Comparison of ENCODE assay signal across 8 cellular contexts in genomic region chr22:46367707-46368191, GRCh38. TPM values are rescaled to one million over a fixed set of nuclear protein-coding genes. Genes with fewer than 3 reads are reported as not detected.
DNase-seq lines count a peak whose midpoint lies in the region; ATAC-seq and TF ChIP-seq lines count a peak whose summit lies in the region.

No MANE protein-coding gene starts in this region.

- no peak overlapping the region for H3K4me3 ChIP-seq in CD8-positive, alpha-beta memory T cell (ENCODE audit: low read length)
- no peak overlapping the region for H3K4me3 ChIP-seq in skeletal muscle cell (ENCODE audit: low read depth, low read length)

- H3K27ac ChIP-seq in CD8-positive, alpha-beta memory T cell (ENCODE audit: low read depth, low read length), result no peak overlapping the region

- H3K27me3 Mint-ChIP-seq in CD8-positive, alpha-beta memory T cell, result peaks cover 0 to 10% of the 10 kb centered on the region in 2 donors
- H3K27me3 Mint-ChIP-seq in glutamatergic neuron (ENCODE audit: unreplicated experiment), result peaks cover 6% of the 10 kb centered on the region

- H3K27me3 ChIP-seq in CD8-positive, alpha-beta memory T cell (ENCODE audit: insufficient read depth, low read length, poor library complexity, severe bottlenecking), result no peaks in the 10 kb centered on the region

- no peaks in the 10 kb centered on the region for H3K36me3 Mint-ChIP-seq in CD8-positive, alpha-beta memory T cell
- no peaks in the 10 kb centered on the region for H3K36me3 Mint-ChIP-seq in glutamatergic neuron (ENCODE audit: unreplicated experiment)

- CTCF ChIA-PET in CD8-positive, alpha-beta memory T cell (lab: Charles Lee), result interaction anchor here (0.7 to 3.1 kb wide), 23 partner anchors 9 to 196 kb away, joined by 3 to 46 read pairs (median 4); no protein-coding TSS in a partner anchor

- peak overlapping the region in 5 of 7 donors; percentile 11 to 83 (median 67) for H3K4me3 Mint-ChIP-seq in CD8-positive, alpha-beta memory T cell
- H3K4me3 Mint-ChIP-seq in glutamatergic neuron (ENCODE audit: unreplicated experiment), result no peak overlapping the region

- H3K4me1 Mint-ChIP-seq in CD8-positive, alpha-beta memory T cell, result peaks cover 32 to 40% (median 33%) of the 10 kb centered on the region in 3 donors
- H3K4me1 Mint-ChIP-seq in glutamatergic neuron (ENCODE audit: low read depth, unreplicated experiment), result no peaks in the 10 kb centered on the region

- H3K27ac Mint-ChIP-seq in CD8-positive, alpha-beta memory T cell, result peak overlapping the region in 4 of 8 donors; percentile 53 to 90 (median 82)
- no peak overlapping the region for H3K27ac Mint-ChIP-seq in glutamatergic neuron (ENCODE audit: unreplicated experiment)

- H3K9me3 ChIP-seq in CD8-positive, alpha-beta memory T cell (ENCODE audit: low read length), result no peaks in the 10 kb centered on the region

- no peaks in the 10 kb centered on the region for H3K36me3 ChIP-seq in CD8-positive, alpha-beta memory T cell (ENCODE audit: insufficient read depth, low read length)

- peak; percentile 71 for TF ChIP-seq CTCF in glutamatergic neuron (IDR thresholded peaks at IDR 0.05; ENCODE audit: partially characterized antibody, unreplicated experiment)

- POLR2A ChIA-PET in CD8-positive, alpha-beta memory T cell (lab: Charles Lee), result no interaction called here

- DNase-seq in CD8-positive, alpha-beta memory T cell, result peak; percentile 58 to 78 (median 67)
- DNase-seq in HuH-7 (ENCODE audit: low spot score) (peak; percentile 98), SHP77 treated with DMSO at 0.1 percent for 48 hours (lab: John Stamatoyannopoulos, UW) (peak; percentile 77), glutamatergic neuron (peak; percentile 82), skeletal muscle cell (ENCODE audit: low read depth) (peak; percentile 1)
- DNase-seq in activated gamma-delta T cell treated with anti-CD3 and anti-CD28 coated beads, Interleukin-2, amount 50 U/mL, for 16 hours (ENCODE audit: low read depth), result peak; percentile 45

- no peak for ATAC-seq in GM21717 (IDR thresholded peaks at IDR 0.05; ENCODE audit: unreplicated experiment)
- ATAC-seq in GM18520 (IDR thresholded peaks at IDR 0.05; ENCODE audit: unreplicated experiment), result no peak

- no peaks in the 10 kb centered on the region for H3K9me3 Mint-ChIP-seq in CD8-positive, alpha-beta memory T cell
- no peaks in the 10 kb centered on the region for H3K9me3 Mint-ChIP-seq in glutamatergic neuron (ENCODE audit: unreplicated experiment)

- peaks cover 30% of the 10 kb centered on the region for H3K4me1 ChIP-seq in CD8-positive, alpha-beta memory T cell (ENCODE audit: insufficient read depth, low read length)

RNA-seq across cellular contexts. Expression of gene TRMU, which starts 32.2 kb away (rescaled TPM):
- 10 to 100 TPM; 68.9 to 69.5 TPM for total RNA-seq in CD8-positive, alpha-beta memory T cell
- 13.3 TPM for polyA plus RNA-seq in CD8-positive, alpha-beta memory T cell
- total RNA-seq in glutamatergic neuron (ENCODE audit: unreplicated experiment), result 60.8 TPM

Comparison
In these comparisons a context has a peak if more than half of its experiments do, and no peak if none do; other contexts are left out.
1. DNase-seq: peak in every context shown above with its lines; median percentile 98 in HuH-7; 82 in glutamatergic neuron; 77 in SHP77 treated with DMSO at 0.1 percent for 48 hours; 67 in CD8-positive, alpha-beta memory T cell; 45 in activated gamma-delta T cell treated with anti-CD3 and anti-CD28 coated beads, Interleukin-2, amount 50 U/mL, for 16 hours; 1 in skeletal muscle cell.